ENCODE assay signal across 15 cellular contexts in the genomic region with DNA sequence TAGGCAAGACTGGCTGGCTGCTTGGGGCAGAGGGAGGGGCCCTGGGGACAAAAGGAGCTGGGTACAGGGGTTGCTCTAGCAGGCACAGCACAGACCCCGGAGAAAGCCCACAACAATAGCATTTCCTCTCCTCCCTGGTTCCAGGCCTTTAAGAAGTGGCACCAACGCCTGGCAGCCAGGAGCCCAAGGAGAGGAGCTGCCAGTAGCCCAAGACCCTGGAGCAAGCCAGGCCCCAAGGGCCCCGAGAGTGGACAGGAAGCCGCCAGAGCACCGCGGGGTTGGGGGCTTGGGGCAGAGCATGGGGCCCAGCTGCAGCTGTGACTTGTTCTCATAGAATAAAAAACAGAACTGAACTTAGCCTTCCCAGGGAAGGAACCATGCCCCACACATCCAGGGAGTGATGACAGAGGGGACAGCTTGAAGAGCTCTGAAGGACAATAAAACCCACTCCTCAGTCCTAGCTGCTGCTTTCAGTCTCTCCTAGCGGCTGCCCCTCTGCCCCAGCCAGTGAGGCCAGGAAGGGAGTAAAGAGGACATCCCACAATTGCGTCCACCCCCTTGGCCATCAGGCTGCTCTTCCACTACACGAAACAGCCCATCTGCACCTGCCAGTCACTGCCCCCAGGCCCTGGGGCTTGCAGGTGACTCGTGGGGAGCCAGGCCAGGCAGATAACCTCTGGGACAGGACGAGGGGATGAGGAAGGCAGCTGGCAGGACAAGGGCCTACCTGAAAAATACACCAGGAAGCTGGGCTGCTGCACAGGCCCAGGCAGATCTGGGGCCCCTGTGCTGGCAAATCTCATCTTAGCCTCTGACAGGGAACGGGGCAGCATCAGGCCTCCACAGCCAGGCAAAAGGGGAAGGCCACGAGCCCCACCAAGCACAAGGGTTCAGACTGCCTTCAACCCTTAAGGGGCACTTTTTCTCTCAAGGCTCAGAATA. TPM values are rescaled to one million over a fixed set of nuclear protein-coding genes. Genes with fewer than 3 reads are reported as not detected.
A peak's percentile ranks its signal among the peaks of the same experiment; 100 is the strongest.
DNase-seq lines count a peak whose midpoint lies in the region; ATAC-seq, FAIRE-seq and TF ChIP-seq lines count a peak whose summit lies in the region.
"Had no signal": no experiment of that assay in that cellular context is flagged by ENCODE, and none has a peak within 500 bp of the region (broad histone marks: within the 10 kb centered on the region; RNA-seq: fewer than 3 reads in every experiment).

No MANE protein-coding gene starts in this region.

- H3K4me3 Mint-ChIP-seq in CD14-positive monocyte (no peak overlapping the region), brain (no peak overlapping the region), mesothelial cell of epicardium (no peak overlapping the region)

- peaks cover 3 to 14% of the 10 kb centered on the region in 2 donors for H3K4me1 ChIP-seq in small intestine (ENCODE audit: control insufficient read depth in 2 of 2, insufficient read depth in 1 of 2, low read depth in 1 of 2, low read length in 1 of 2)

- H3K4me3 ChIP-seq in small intestine (ENCODE audit: low read depth in 1 of 2, low read length in 2 of 2): no peak overlapping the region

- no peaks in the 10 kb centered on the region for H3K9me3 ChIP-seq in small intestine (ENCODE audit: control insufficient read depth, low read depth)

- intact Hi-C loops in CD14-positive monocyte (cut with micrococcal nuclease) (loop anchor here (2.0 to 10.0 kb wide), 3 partner anchors 19 to 55 kb away; partner anchors contain the start of gene AGTRAP (in 1 of the 2)), sciatic nerve (cut with DNase I) (loop anchor here (10.0 kb wide), 1 partner anchor 55 kb away; the partner anchor contains the start of gene AGTRAP)

- H3K36me3 Mint-ChIP-seq in CD14-positive monocyte: peaks cover 41 to 57% of the 10 kb centered on the region in 2 donors
- H3K36me3 Mint-ChIP-seq in brain: peaks cover 25% of the 10 kb centered on the region
- H3K36me3 Mint-ChIP-seq in mesothelial cell of epicardium: peaks cover 13% of the 10 kb centered on the region

- peak overlapping the region; percentile 24 to 95 for H3K27ac ChIP-seq in small intestine (ENCODE audit: low read depth in 1 of 2, low read length in 1 of 2)
- H3K27ac ChIP-seq: VCaP had no signal

- 73 to 81% (median 79%) methylated on average over 13 of the region's 13 CpGs for WGBS in small intestine, 3 donors

- H3K9me3 Mint-ChIP-seq in CD14-positive monocyte: no peaks in the 10 kb centered on the region
- no peaks in the 10 kb centered on the region for H3K9me3 Mint-ChIP-seq in brain
- H3K9me3 Mint-ChIP-seq in mesothelial cell of epicardium: no peaks in the 10 kb centered on the region
- H3K9me3 Mint-ChIP-seq: activated T-helper 2 cell treated with anti-CD3 and anti-CD28 coated beads, Interferon-gamma antibody, Interleukin-2, Interleukin-4, amounts not matched to agents 10 μg/mL and 5 μg/mL and 100 μg/mL, durations not matched to agents 14 hours and 24 hours and 36 hours had no signal

- H3K27ac Mint-ChIP-seq in CD14-positive monocyte: peak overlapping the region; percentile 95 to 100 (median 99)
- peak overlapping the region in 4 of 5 experiments; percentile 30 to 89 (median 63) for H3K27ac Mint-ChIP-seq in brain
- H3K27ac Mint-ChIP-seq in mesothelial cell of epicardium: no peak overlapping the region
- H3K27ac Mint-ChIP-seq: activated T-helper 2 cell treated with anti-CD3 and anti-CD28 coated beads, Interferon-gamma antibody, Interleukin-2, Interleukin-4, amounts not matched to agents 10 μg/mL and 5 μg/mL and 100 μg/mL, durations not matched to agents 14 hours and 24 hours and 36 hours had no signal

- no peak for ATAC-seq in sciatic nerve

- H3K4me1 Mint-ChIP-seq in CD14-positive monocyte (peaks cover 54% of the 10 kb centered on the region), brain (peaks cover 37% of the 10 kb centered on the region), mesothelial cell of epicardium (peaks cover 32% of the 10 kb centered on the region)

- no peaks in the 10 kb centered on the region for H3K27me3 ChIP-seq in small intestine (ENCODE audit: control insufficient read depth in 2 of 2, insufficient read depth in 2 of 2, low read length in 2 of 2)

- peaks cover 3% of the 10 kb centered on the region in 2 donors for H3K36me3 ChIP-seq in small intestine (ENCODE audit: control insufficient read depth in 2 of 2, insufficient read depth in 2 of 2, low read length in 2 of 2)

- H3K27me3 Mint-ChIP-seq in CD14-positive monocyte (ENCODE audit: low read depth in 3 of 3) (peaks cover 2 to 10% (median 2%) of the 10 kb centered on the region in 3 donors), brain (no peaks in the 10 kb centered on the region), mesothelial cell of epicardium (ENCODE audit: low read depth) (no peaks in the 10 kb centered on the region)

- TF ChIP-seq CTCF in CD14-positive monocyte (IDR thresholded peaks at IDR 0.05): no peak
- no peak for TF ChIP-seq CTCF in brain (conservative IDR thresholded peaks at IDR 0.05)
- no peak for TF ChIP-seq CTCF in mesothelial cell of epicardium (IDR thresholded peaks at IDR 0.05; ENCODE audit: unreplicated experiment)

- DNase-seq in CD14-positive monocyte (ENCODE audit: low spot score) (no peak), left kidney (ENCODE audit: low read depth, low spot score) (peak; percentile 60), small intestine (no peak), sciatic nerve (ENCODE audit: low spot score) (no peak), mesothelial cell of epicardium (ENCODE audit: low spot score in 2 of 2, unreplicated experiment in 2 of 2) (no peak)
- no peak for DNase-seq in effector CD8-positive, alpha-beta T cell (lab: John Stamatoyannopoulos, UW)
- DNase-seq in stimulated activated CD8-positive, alpha-beta memory T cell treated with anti-CD3 and anti-CD28 coated beads, Interleukin-4, amount 100 ng/mL, for 48 hours: no peak
- DNase-seq: AML-193, GDM1, GOT3, NCI-H2171 treated with DMSO at 0.1 percent for 48 hours had no signal

- no peak for FAIRE-seq in small intestine (lab: Jason Lieb, UNC)

RNA-seq across cellular contexts. Expression of gene MTHFR, which starts 16.4 kb away (rescaled TPM):
- polyA plus RNA-seq in CD14-positive monocyte: 1 to 10 TPM; 4.5 to 8.5 TPM
- polyA plus RNA-seq in brain (ENCODE audit: insufficient read depth, low read depth, low replicate concordance): 13.4 TPM
- polyA plus RNA-seq in small intestine: 10 to 100 TPM; 11.2 to 20.1 (median 14.1) TPM
- 78.3 TPM for total RNA-seq in sciatic nerve
- total RNA-seq in mesothelial cell of epicardium: 37.7 to 39.6 TPM (median 39.2 TPM) in 3 replicates

RNA-seq across cellular contexts. Expression of gene CLCN6, which starts 16.6 kb away (rescaled TPM):
- polyA plus RNA-seq in CD14-positive monocyte (1 to 10 TPM; 3.8 to 4.2 TPM), brain (ENCODE audit: insufficient read depth, low read depth, low replicate concordance) (16.6 TPM), small intestine (10 to 100 TPM in 2 of 3 donors, 1 to 10 TPM in 1; 9.2 to 13.9 (median 10.4) TPM)
- total RNA-seq in sciatic nerve (48.4 TPM), mesothelial cell of epicardium (28.1 to 30.3 TPM (median 29.1 TPM) in 3 replicates)

RNA-seq across cellular contexts. Expression of gene C1orf167, which starts 27.4 kb away (rescaled TPM):
- polyA plus RNA-seq in CD14-positive monocyte (not detected), brain (ENCODE audit: insufficient read depth, low read depth, low replicate concordance) (not detected), small intestine (1 to 10 TPM; 1.3 to 2.4 (median 1.4) TPM)
- total RNA-seq in sciatic nerve (4.1 TPM), mesothelial cell of epicardium (0.18 to 0.20 TPM in 2 of 3 replicates, not detected in the other)
- total RNA-seq: activated T-helper 2 cell treated with anti-CD3 and anti-CD28 coated beads, Interferon-gamma antibody, Interleukin-2, Interleukin-4, amounts not matched to agents 10 μg/mL and 5 μg/mL and 100 μg/mL, durations not matched to agents 14 hours and 24 hours and 36 hours; LHCN-M2 had no signal

RNA-seq across cellular contexts. Expression of gene AGTRAP, which starts 53.5 kb away (rescaled TPM):
- 100 to 1,000 TPM; 842 to 938 TPM for polyA plus RNA-seq in CD14-positive monocyte
- polyA plus RNA-seq in brain (ENCODE audit: insufficient read depth, low read depth, low replicate concordance): 50.0 TPM
- polyA plus RNA-seq in small intestine: 10 to 100 TPM in 1 of 3 donors, 1 to 10 TPM in 2; 5.6 to 54.9 (median 9.5) TPM
- 32.8 TPM for total RNA-seq in sciatic nerve
- 25.8 to 29.4 TPM (median 29.0 TPM) in 3 replicates for total RNA-seq in mesothelial cell of epicardium

RNA-seq across cellular contexts. Expression of gene NPPA, which starts 58.2 kb away (rescaled TPM):
- not detected for polyA plus RNA-seq in CD14-positive monocyte
- polyA plus RNA-seq in brain (ENCODE audit: insufficient read depth, low read depth, low replicate concordance): 10.0 TPM
- 10 to 100 TPM in 1 of 3 donors, 1 to 10 TPM in 1, not detected in 1; 1.4 to 22.4 TPM for polyA plus RNA-seq in small intestine
- total RNA-seq in sciatic nerve: 0.45 TPM
- total RNA-seq in mesothelial cell of epicardium: not detected in 3 replicates
- total RNA-seq: activated T-helper 2 cell treated with anti-CD3 and anti-CD28 coated beads, Interferon-gamma antibody, Interleukin-2, Interleukin-4, amounts not matched to agents 10 μg/mL and 5 μg/mL and 100 μg/mL, durations not matched to agents 14 hours and 24 hours and 36 hours; LHCN-M2 had no signal
